Comparison of ENCODE assay signal across 9 cellular contexts in genomic region chrX:130994671-130995070, GRCh38.
A peak's percentile ranks its signal among the peaks of the same experiment; 100 is the strongest.
DNase-seq lines count a peak whose midpoint lies in the region; ATAC-seq, FAIRE-seq and TF ChIP-seq lines count a peak whose summit lies in the region.
"Had no signal": no experiment of that assay in that cellular context is flagged by ENCODE, and none has a peak within 500 bp of the region (broad histone marks: within the 10 kb centered on the region; RNA-seq: fewer than 3 reads in every experiment).

No MANE protein-coding gene starts in this region.

- H3K4me2 ChIP-seq in endothelial cell of umbilical vein (ENCODE audit: insufficient read depth, low read length) = no peak overlapping the region

- H3K9ac ChIP-seq in endothelial cell of umbilical vein (replicated peaks; ENCODE audit: extremely low read depth, insufficient read depth, low read length) = no peak overlapping the region

- H4K20me1 ChIP-seq in endothelial cell of umbilical vein (replicated peaks; ENCODE audit: control insufficient read depth, extremely low read depth, insufficient read depth, low read length) = no peaks in the 10 kb centered on the region

- H3K4me1 ChIP-seq in endothelial cell of umbilical vein (ENCODE audit: control insufficient read depth, extremely low read depth, insufficient read depth, low read length) = no peaks in the 10 kb centered on the region

- POLR2A ChIA-PET in endothelial cell of umbilical vein (lab: Charles Lee) = no interaction called here

- H3K79me2 ChIP-seq in endothelial cell of umbilical vein (ENCODE audit: control insufficient read depth, insufficient read depth, low read length) = no peaks in the 10 kb centered on the region

- peak; percentile 60 for FAIRE-seq in endothelial cell of umbilical vein (lab: Jason Lieb, UNC)

- TF ChIP-seq CTCF in 22Rv1 (IDR thresholded peaks at IDR 0.05) (peak; percentile 66), endothelial cell of umbilical vein (IDR thresholded peaks at IDR 0.05; ENCODE audit: extremely low read depth in 1 of 2, insufficient read depth in 1 of 2, low read depth in 1 of 2, low read length in 2 of 2) (peak; percentile 28 to 32)

- H3K27ac ChIP-seq in 22Rv1 = no peak overlapping the region
- H3K27ac ChIP-seq in endothelial cell of umbilical vein (ENCODE audit: insufficient read depth, low read depth, low read length) = no peak overlapping the region
- H3K27ac ChIP-seq: skin epidermis had no signal

- DNase-seq in ELF-1 (ENCODE audit: low read depth, low spot score) = peak; percentile 14
- DNase-seq in NCI-H82 (lab: John Stamatoyannopoulos, UW) = peak; percentile 75
- DNase-seq in endothelial cell of umbilical vein (ENCODE audit: low read depth, low spot score) = peak; percentile 5
- DNase-seq in stimulated activated CD4-positive, alpha-beta T cell treated with anti-CD3 and anti-CD28 coated beads, Interleukin-4, amount 100 ng/mL, for 24 hours = peak; percentile 3

- H3K27me3 ChIP-seq in endothelial cell of umbilical vein (ENCODE audit: control insufficient read depth in 2 of 2, insufficient read depth in 2 of 2, low read length in 2 of 2) = no peaks in the 10 kb centered on the region

- no peaks in the 10 kb centered on the region for H3K9me1 ChIP-seq in endothelial cell of umbilical vein (replicated peaks; ENCODE audit: control insufficient read depth, extremely low read depth, insufficient read depth, low read length)

- BruUV-seq in endothelial cell of umbilical vein (replicated peaks; lab: Mats Ljungman, UMichigan) = no TSS peak

- dilution Hi-C loops in endothelial cell of umbilical vein (cut with MboI; ENCODE audit: extremely low pct_ligation_motif_present, low sequenced_read_pairs) = no loop called here

- CTCF ChIA-PET in endothelial cell of umbilical vein (lab: Charles Lee) = interaction anchor here (0.7 to 3.6 kb wide), 7 partner anchors 9 to 682 kb away, joined by 3 to 14 read pairs (median 4); no protein-coding TSS in a partner anchor

- H2AFZ ChIP-seq in endothelial cell of umbilical vein (ENCODE audit: low read depth, low read length) = no peak overlapping the region

- no peak for TF ChIP-seq POLR2A in endothelial cell of umbilical vein (IDR thresholded peaks at IDR 0.05; ENCODE audit: low read depth, low read length)

- intact Hi-C loops in endothelial cell of umbilical vein (cut with micrococcal nuclease) = loop anchor here (1.0 kb wide), 1 partner anchor 639 kb away; no protein-coding TSS in a partner anchor

- ATAC-seq in GM21367 (IDR thresholded peaks at IDR 0.05; ENCODE audit: unreplicated experiment) = no peak
- ATAC-seq in GM18870 (IDR thresholded peaks at IDR 0.05; ENCODE audit: unreplicated experiment) = no peak
- ATAC-seq in GM18873 (IDR thresholded peaks at IDR 0.05; ENCODE audit: low FRiP score, unreplicated experiment) = no peak

- no peak overlapping the region for H3K4me3 ChIP-seq in endothelial cell of umbilical vein (replicated peaks in 1 of 3; ENCODE audit: insufficient read depth in 1 of 3, low read depth in 1 of 3, low read length in 3 of 3)
- H3K4me3 ChIP-seq: skin epidermis had no signal

- H3K36me3 ChIP-seq in endothelial cell of umbilical vein (ENCODE audit: control insufficient read depth in 2 of 2, extremely low read depth in 1 of 2, insufficient read depth in 2 of 2, low read length in 2 of 2) = no peaks in the 10 kb centered on the region

- no peaks in the 10 kb centered on the region for H3K9me3 ChIP-seq in endothelial cell of umbilical vein (replicated peaks; ENCODE audit: control insufficient read depth, insufficient read depth, low read length)

TF ChIP-seq in endothelial cell of umbilical vein, 7 proteins besides CTCF, POLR2A, EP300 and RAD21:
- TF ChIP-seq MYC (IDR thresholded peaks at IDR 0.05; ENCODE audit: low read depth, low read length) (no peak), POLR2AphosphoS5 (IDR thresholded peaks at IDR 0.05; ENCODE audit: insufficient read depth, low read depth, low read length) (no peak)
TF ChIP-seq in endothelial cell of umbilical vein: peak in this region for 0.

Comparison
In these comparisons a context has a peak if more than half of its experiments do, and no peak if none do; other contexts are left out.
1. DNase-seq: peak in every context shown above with its lines; median percentile 75 in NCI-H82; 14 in ELF-1; 5 in endothelial cell of umbilical vein; 3 in stimulated activated CD4-positive, alpha-beta T cell treated with anti-CD3 and anti-CD28 coated beads, Interleukin-4, amount 100 ng/mL, for 24 hours.